Comparison of ENCODE assay signal across 1 cellular context in the genomic region with DNA sequence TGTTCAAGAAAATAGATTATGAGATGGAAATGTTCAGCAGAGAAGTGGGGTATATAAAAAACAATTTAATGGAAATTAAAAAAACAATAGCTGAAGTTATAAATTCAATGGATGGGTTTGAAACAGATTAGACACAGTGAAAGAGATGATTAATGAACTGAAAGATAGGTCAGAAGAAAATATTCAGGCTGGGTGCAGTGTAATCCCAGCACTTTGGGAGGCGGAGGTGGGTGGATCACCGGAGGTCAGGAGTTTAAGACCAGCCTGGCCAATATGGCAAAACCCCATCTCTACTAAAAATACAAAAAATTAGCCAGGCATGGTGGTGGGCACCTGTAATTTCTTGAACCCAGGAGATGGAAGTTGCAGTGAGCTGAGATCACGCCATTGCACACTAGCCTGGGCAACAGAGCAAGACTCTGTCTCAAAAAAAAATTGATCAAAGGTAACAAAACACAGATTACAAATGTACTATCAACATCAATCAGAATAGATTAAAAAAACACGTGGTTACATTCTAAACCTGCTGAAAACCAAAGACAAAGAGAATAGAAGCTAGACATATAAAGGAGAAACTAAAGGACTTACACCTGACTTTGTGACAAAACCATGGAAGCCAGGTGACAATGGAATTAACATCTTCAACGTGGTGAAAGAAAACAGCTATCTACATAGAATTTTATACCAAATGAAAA.
A peak's percentile ranks its signal among the peaks of the same experiment; 100 is the strongest.
TF ChIP-seq lines count a peak whose summit lies in the region.

No MANE protein-coding gene starts in this region.

TF ChIP-seq in HEK293, 187 proteins besides CTCF, POLR2A, EP300 and RAD21 (continued from another document):
- TF ChIP-seq, protein P1, sequence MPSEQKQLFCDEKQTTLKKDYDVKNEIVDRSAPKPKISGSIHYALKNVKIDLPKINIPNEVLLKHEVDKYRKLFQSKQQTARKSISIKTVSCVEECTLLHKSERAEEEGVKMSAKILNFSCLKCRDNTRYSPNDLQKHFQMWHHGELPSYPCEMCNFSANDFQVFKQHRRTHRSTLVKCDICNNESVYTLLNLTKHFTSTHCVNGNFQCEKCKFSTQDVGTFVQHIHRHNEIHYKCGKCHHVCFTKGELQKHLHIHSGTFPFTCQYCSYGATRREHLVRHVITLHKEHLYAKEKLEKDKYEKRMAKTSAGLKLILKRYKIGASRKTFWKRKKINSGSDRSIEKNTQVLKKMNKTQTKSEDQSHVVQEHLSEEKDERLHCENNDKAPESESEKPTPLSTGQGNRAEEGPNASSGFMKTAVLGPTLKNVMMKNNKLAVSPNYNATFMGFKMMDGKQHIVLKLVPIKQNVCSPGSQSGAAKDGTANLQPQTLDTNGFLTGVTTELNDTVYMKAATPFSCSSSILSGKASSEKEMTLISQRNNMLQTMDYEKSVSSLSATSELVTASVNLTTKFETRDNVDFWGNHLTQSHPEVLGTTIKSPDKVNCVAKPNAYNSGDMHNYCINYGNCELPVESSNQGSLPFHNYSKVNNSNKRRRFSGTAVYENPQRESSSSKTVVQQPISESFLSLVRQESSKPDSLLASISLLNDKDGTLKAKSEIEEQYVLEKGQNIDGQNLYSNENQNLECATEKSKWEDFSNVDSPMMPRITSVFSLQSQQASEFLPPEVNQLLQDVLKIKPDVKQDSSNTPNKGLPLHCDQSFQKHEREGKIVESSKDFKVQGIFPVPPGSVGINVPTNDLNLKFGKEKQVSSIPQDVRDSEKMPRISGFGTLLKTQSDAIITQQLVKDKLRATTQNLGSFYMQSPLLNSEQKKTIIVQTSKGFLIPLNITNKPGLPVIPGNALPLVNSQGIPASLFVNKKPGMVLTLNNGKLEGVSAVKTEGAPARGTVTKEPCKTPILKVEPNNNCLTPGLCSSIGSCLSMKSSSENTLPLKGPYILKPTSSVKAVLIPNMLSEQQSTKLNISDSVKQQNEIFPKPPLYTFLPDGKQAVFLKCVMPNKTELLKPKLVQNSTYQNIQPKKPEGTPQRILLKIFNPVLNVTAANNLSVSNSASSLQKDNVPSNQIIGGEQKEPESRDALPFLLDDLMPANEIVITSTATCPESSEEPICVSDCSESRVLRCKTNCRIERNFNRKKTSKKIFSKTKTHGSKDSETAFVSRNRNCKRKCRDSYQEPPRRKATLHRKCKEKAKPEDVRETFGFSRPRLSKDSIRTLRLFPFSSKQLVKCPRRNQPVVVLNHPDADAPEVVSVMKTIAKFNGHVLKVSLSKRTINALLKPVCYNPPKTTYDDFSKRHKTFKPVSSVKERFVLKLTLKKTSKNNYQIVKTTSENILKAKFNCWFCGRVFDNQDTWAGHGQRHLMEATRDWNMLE (tag by site-specific recombination; conservative IDR thresholded peaks at IDR 0.05; ENCODE audit: low read depth) = peak; percentile 33; the same call in 1 of the 2 replicates
TF ChIP-seq in HEK293: peak in this region for 14.
